ENCODE assay signal across 8 cellular contexts in the genomic region with DNA sequence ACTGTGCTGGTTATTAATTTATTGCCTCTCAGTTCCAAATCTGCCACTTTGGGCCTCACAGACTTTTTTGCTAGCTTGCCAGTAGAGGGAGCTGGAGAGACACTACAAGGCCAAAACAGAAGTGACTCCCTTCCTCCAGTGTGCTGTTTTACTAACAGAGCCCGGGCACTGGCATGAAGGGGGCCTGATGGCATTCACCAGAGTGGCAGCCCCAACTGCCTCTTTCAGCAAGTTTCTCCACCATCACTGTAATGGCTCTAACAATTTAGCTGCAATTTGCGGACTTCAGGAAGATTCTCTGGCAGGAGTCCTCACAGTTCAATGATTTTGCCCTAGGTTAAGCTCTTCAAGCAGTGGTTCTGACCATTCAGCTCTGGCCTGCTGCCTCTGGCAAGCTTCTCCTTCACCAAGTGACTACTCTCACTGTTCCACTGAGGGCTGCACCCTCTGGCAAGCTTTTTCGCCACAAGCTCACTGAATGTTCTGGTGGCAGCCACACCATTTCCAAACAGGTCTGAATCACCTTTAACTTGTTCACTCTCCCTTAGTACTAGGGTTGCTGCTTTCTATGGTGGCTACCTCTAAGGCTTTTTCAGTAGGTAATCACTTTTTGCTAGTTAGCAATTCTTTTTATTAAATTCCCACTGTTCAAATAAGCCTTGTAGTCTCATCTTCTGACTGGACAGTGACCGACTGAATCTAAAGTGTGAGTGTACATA.
DNase-seq lines count a peak whose midpoint lies in the region; ATAC-seq, FAIRE-seq and TF ChIP-seq lines count a peak whose summit lies in the region.

No MANE protein-coding gene starts in this region.

- ATAC-seq in GM18505 (IDR thresholded peaks at IDR 0.05; ENCODE audit: unreplicated experiment) (peak; percentile 76), HG02884 (IDR thresholded peaks at IDR 0.05; ENCODE audit: unreplicated experiment) (peak; percentile 69)

- TF ChIP-seq POLR2A in GM18505 (IDR thresholded peaks at IDR 0.05; ENCODE audit: borderline replicate concordance, extremely low read depth, insufficient read depth, insufficient read length) = no peak

- DNase-seq in NCI-H1417 treated with DMSO at 0.1 percent for 48 hours (lab: John Stamatoyannopoulos, UW) (peak; percentile 38), SW 1271 (lab: John Stamatoyannopoulos, UW) (peak; percentile 13 to 61), astrocyte of the hippocampus (ENCODE audit: low read depth, low spot score) (peak; percentile 86), hypothalamus (lab: John Stamatoyannopoulos, UW) (peak in 45 of 51 donors; percentile 3 to 86 (median 37)), smooth muscle cell of the brain vasculature (ENCODE audit: low read depth, low spot score) (peak; percentile 45)

- peak; percentile 49 for FAIRE-seq in A204.1 (lab: Jason Lieb, UNC)

Comparison
In these comparisons a context has a peak if more than half of its experiments do, and no peak if none do; other contexts are left out.
1. Peak in every context shown above with its lines: DNase-seq and ATAC-seq.